In the genomic region with DNA sequence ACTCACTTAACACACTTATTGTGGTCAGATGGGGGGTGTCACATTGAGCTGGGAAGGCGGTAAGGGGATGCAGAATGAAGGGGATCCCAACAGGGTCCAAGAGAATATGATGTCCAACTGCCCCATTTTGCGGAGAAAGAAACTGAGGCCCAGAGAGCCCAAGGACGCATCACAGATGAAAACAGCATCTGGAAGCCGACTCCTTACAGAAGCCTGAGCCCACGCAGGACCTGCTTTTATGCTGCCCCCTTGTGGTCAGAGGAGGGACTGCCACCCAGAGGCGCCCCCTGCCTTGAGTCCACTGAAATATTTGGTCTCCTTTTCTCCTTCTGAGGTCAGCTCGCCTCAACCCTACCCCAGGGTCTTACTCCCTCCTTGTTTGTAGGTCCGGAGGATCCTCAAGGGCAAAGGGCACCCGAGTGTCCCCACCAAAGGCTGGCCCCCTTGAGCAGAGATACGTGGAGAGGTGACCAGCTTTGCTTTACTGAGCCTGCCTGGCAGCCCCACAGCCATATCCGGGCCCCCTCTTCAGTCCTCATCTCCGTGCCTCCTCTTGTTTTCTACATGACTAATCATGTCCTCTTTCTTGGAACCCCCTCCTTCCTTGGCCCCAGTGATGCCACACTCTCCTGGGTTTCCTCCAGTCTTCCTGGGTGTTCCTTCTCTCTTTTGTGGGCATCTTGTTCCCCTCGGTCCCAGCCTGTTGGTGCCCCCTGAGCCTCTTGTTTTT, we compare ENCODE assay signal across 8 cellular contexts. TPM values are rescaled to one million over a fixed set of nuclear protein-coding genes. Genes with fewer than 3 reads are reported as not detected.
DNase-seq lines count a peak whose midpoint lies in the region; ATAC-seq, FAIRE-seq and TF ChIP-seq lines count a peak whose summit lies in the region.

No MANE protein-coding gene starts in this region.

- peak; percentile 81 to 88 for TF ChIP-seq RAD21 in liver (IDR thresholded peaks at IDR 0.05)

- H3K9me3 ChIP-seq in liver (ENCODE audit: control insufficient read depth in 4 of 4, low read length in 3 of 4): no peaks in the 10 kb centered on the region

- H3K4me1 ChIP-seq in liver (ENCODE audit: control insufficient read depth in 4 of 4, insufficient read depth in 4 of 4, low read length in 3 of 4): peaks cover 0 to 12% (median 3%) of the 10 kb centered on the region in 4 donors

- no peak for FAIRE-seq in GM19239 (lab: Jason Lieb, UNC)

- no peak overlapping the region for H3K4me3 ChIP-seq in liver (ENCODE audit: low read depth in 1 of 3, low read length in 3 of 3)

- DNase-seq in AML-193 (lab: John Stamatoyannopoulos, UW): peak; percentile 37 to 52
- DNase-seq in GM19239 (ENCODE audit: insufficient read length, low spot score): peak; percentile 75
- peak; percentile 52 for DNase-seq in NCI-H2029 (lab: John Stamatoyannopoulos, UW)
- peak; percentile 50 for DNase-seq in activated CD4-positive, alpha-beta T cell treated with anti-CD3 and anti-CD28 coated beads for 1 hour
- DNase-seq in cerebellum (ENCODE audit: low spot score): peak; percentile 61
- peak; percentile 42 to 71 (median 51) for DNase-seq in stimulated activated CD4-positive, alpha-beta T cell treated with anti-CD3 and anti-CD28 coated beads, TNF-alpha, amount 100 ng/mL, for 24 hours (ENCODE audit: low read depth in 3 of 3)

- no peaks in the 10 kb centered on the region for H3K36me3 ChIP-seq in liver (ENCODE audit: control insufficient read depth in 4 of 4, insufficient read depth in 3 of 4, low read depth in 1 of 4, low read length in 3 of 4)

- TF ChIP-seq CTCF in liver (IDR thresholded peaks at IDR 0.05; ENCODE audit: low read depth, low read length, missing input control): peak; percentile 97

- 27% methylated on average over 13 of the region's 13 CpGs for WGBS in liver

- no peak for ATAC-seq in GM21381 (IDR thresholded peaks at IDR 0.05; ENCODE audit: unreplicated experiment)

- no peak overlapping the region for H3K9ac ChIP-seq in liver (ENCODE audit: low read depth in 1 of 2, low read length in 2 of 2)

- peaks cover 0 to 6% (median 3%) of the 10 kb centered on the region in 4 donors for H3K27me3 ChIP-seq in liver (ENCODE audit: control insufficient read depth in 4 of 4, insufficient read depth in 4 of 4, low read length in 3 of 4)

- no peak overlapping the region for H3K27ac ChIP-seq in liver (ENCODE audit: low read depth in 1 of 2, low read length in 2 of 2)

TF ChIP-seq in liver, 16 proteins besides CTCF, POLR2A, EP300 and RAD21:
- TF ChIP-seq, protein P1, sequence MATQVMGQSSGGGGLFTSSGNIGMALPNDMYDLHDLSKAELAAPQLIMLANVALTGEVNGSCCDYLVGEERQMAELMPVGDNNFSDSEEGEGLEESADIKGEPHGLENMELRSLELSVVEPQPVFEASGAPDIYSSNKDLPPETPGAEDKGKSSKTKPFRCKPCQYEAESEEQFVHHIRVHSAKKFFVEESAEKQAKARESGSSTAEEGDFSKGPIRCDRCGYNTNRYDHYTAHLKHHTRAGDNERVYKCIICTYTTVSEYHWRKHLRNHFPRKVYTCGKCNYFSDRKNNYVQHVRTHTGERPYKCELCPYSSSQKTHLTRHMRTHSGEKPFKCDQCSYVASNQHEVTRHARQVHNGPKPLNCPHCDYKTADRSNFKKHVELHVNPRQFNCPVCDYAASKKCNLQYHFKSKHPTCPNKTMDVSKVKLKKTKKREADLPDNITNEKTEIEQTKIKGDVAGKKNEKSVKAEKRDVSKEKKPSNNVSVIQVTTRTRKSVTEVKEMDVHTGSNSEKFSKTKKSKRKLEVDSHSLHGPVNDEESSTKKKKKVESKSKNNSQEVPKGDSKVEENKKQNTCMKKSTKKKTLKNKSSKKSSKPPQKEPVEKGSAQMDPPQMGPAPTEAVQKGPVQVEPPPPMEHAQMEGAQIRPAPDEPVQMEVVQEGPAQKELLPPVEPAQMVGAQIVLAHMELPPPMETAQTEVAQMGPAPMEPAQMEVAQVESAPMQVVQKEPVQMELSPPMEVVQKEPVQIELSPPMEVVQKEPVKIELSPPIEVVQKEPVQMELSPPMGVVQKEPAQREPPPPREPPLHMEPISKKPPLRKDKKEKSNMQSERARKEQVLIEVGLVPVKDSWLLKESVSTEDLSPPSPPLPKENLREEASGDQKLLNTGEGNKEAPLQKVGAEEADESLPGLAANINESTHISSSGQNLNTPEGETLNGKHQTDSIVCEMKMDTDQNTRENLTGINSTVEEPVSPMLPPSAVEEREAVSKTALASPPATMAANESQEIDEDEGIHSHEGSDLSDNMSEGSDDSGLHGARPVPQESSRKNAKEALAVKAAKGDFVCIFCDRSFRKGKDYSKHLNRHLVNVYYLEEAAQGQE (IDR thresholded peaks at IDR 0.05): no peak
TF ChIP-seq in liver: peak in this region for 0.

RNA-seq across cellular contexts. Expression of a gene that starts 30.0 kb away (rescaled TPM):
- total RNA-seq in cerebellum (22.1 TPM), liver (1 to 10 TPM; 2.9 to 4.4 TPM)
- polyA plus RNA-seq in liver: 1 to 10 TPM; 1.4 to 4.5 TPM

RNA-seq across cellular contexts. Expression of a gene that starts 36.5 kb away (rescaled TPM):
- total RNA-seq in cerebellum: 20.0 TPM
- 10 to 100 TPM; 24.9 to 29.3 TPM for total RNA-seq in liver
- 10 to 100 TPM; 48.3 to 51.9 TPM for polyA plus RNA-seq in liver

RNA-seq across cellular contexts. Expression of a gene that starts 36.6 kb away (rescaled TPM):
- 1.5 TPM for total RNA-seq in cerebellum
- total RNA-seq in liver: not detected
- not detected for polyA plus RNA-seq in liver
